8 cellular contexts compared by ENCODE assay signal in genomic region chr20:34516874-34517542, GRCh38. TPM values are rescaled to one million over a fixed set of nuclear protein-coding genes. Genes with fewer than 3 reads are reported as not detected.
DNase-seq lines count a peak whose midpoint lies in the region; ATAC-seq, FAIRE-seq and TF ChIP-seq lines count a peak whose summit lies in the region.

No MANE protein-coding gene starts in this region.

- BruUV-seq in PC-3 (replicated peaks; lab: Mats Ljungman, UMichigan): no TSS peak

- ATAC-seq in CD8-positive, alpha-beta T cell: peak; percentile 15
- peak; percentile 4; the same call in 1 of the 2 replicates for ATAC-seq in PC-3

- no peak overlapping the region for H3K56ac ChIP-seq in H9 (ENCODE audit: insufficient read length, low read depth, low read length)

- no peaks in the 10 kb centered on the region for H3K27me3 Mint-ChIP-seq in CD8-positive, alpha-beta T cell (ENCODE audit: low read depth)
- peaks cover 2% of the 10 kb centered on the region; the same call in 1 of the 2 replicates for H3K27me3 Mint-ChIP-seq in H9 (ENCODE audit: low read depth)
- H3K27me3 Mint-ChIP-seq in brain: peaks cover 16% of the 10 kb centered on the region

- H3T11ph ChIP-seq in H9 (ENCODE audit: low read length): no peak overlapping the region

- H3F3A ChIP-seq in PC-3 (ENCODE audit: low read length, unreplicated experiment): no peaks in the 10 kb centered on the region

- no peak overlapping the region for H2BK120ac ChIP-seq in H9 (ENCODE audit: low read depth, low read length, poor library complexity, severe bottlenecking)

- peaks cover 2% of the 10 kb centered on the region for H3K36me3 ChIP-seq in CD8-positive, alpha-beta T cell (ENCODE audit: insufficient read depth, low read length)
- H3K36me3 ChIP-seq in PC-3 (ENCODE audit: low read depth, low read length) (peaks cover 3% of the 10 kb centered on the region; the same call in 1 of the 2 replicates), keratinocyte (ENCODE audit: control insufficient read depth in 2 of 2, extremely low read depth in 1 of 2, insufficient read depth in 2 of 2, low read length in 2 of 2) (peaks cover 9 to 18% of the 10 kb centered on the region in 2 experiments)

- no CpG with 5 or more reads among the region's 12 CpGs for WGBS in H9 (ENCODE audit: extremely low coverage, insufficient read length, low lambda C conversion rate)

- no peak for FAIRE-seq in keratinocyte (lab: Jason Lieb, UNC)

- no peak overlapping the region for H4K91ac ChIP-seq in H9 (ENCODE audit: insufficient read length, low read depth, low read length)

- peak overlapping the region; percentile 85 for H3K27ac ChIP-seq in CD8-positive, alpha-beta T cell (ENCODE audit: low read depth, low read length)
- no peak overlapping the region for H3K27ac ChIP-seq in H9 (ENCODE audit: insufficient read length, low read depth, low read length)
- peak overlapping the region; percentile 73 for H3K27ac ChIP-seq in PC-3 (ENCODE audit: low read length)
- H3K27ac ChIP-seq in keratinocyte (ENCODE audit: control insufficient read depth, insufficient read depth, low read length): peak overlapping the region; percentile 96

- TF ChIP-seq CTCF in CD8-positive, alpha-beta T cell (IDR thresholded peaks at IDR 0.05): no peak
- TF ChIP-seq CTCF in H9 (conservative IDR thresholded peaks at IDR 0.05): no peak
- no peak for TF ChIP-seq CTCF in PC-3 (conservative IDR thresholded peaks at IDR 0.05; ENCODE audit: low read depth, low read length)
- no peak for TF ChIP-seq CTCF in brain (conservative IDR thresholded peaks at IDR 0.05)
- TF ChIP-seq CTCF in keratinocyte (optimal IDR thresholded peaks at IDR 0.05 in 1 of 3, IDR thresholded peaks at IDR 0.05 in 1 of 3, conservative IDR thresholded peaks at IDR 0.05 in 1 of 3; ENCODE audit: extremely low read depth in 1 of 3, insufficient read depth in 2 of 3, low read length in 3 of 3): no peak

- H2AFZ ChIP-seq in H9 (ENCODE audit: low read length) (no peak overlapping the region), PC-3 (ENCODE audit: low read length) (peak overlapping the region; percentile 83), keratinocyte (ENCODE audit: control insufficient read depth, low read length) (peak overlapping the region; percentile 53)

- CTCF ChIA-PET in CD8-positive, alpha-beta T cell (lab: Charles Lee): interaction anchor here (0.6 to 4.5 kb wide), 7 partner anchors 22 to 733 kb away, joined by 3 to 29 read pairs (median 4); no protein-coding TSS in a partner anchor
- CTCF ChIA-PET in PC-3 (lab: Charles Lee): interaction anchor here (2.4 kb wide), 1 partner anchor 204 kb away, joined by 12 read pairs; no protein-coding TSS in a partner anchor

- peaks cover 64% of the 10 kb centered on the region for H3K4me1 Mint-ChIP-seq in CD8-positive, alpha-beta T cell (ENCODE audit: low read depth)
- H3K4me1 Mint-ChIP-seq in H9 (peaks cover 16 to 22% of the 10 kb centered on the region in 2 experiments), brain (peaks cover 49% of the 10 kb centered on the region)

- H3K79me2 ChIP-seq in H9 (ENCODE audit: insufficient read depth, low read length) (peaks cover 5% of the 10 kb centered on the region; the same call in 1 of the 2 replicates), PC-3 (ENCODE audit: low read length) (peaks cover 54% of the 10 kb centered on the region), keratinocyte (ENCODE audit: control insufficient read depth, insufficient read depth, low read length) (peaks cover 52% of the 10 kb centered on the region)

- no peak overlapping the region for H2BK20ac ChIP-seq in H9 (ENCODE audit: low read depth, low read length, poor library complexity, severe bottlenecking)

- no peak overlapping the region for H3K23ac ChIP-seq in H9 (ENCODE audit: insufficient read length, low read depth, low read length)

- dilution Hi-C loops in keratinocyte (cut with MboI; ENCODE audit: extremely low pct_ligation_motif_present, low sequenced_read_pairs): no loop called here

- H3K36me3 Mint-ChIP-seq in CD8-positive, alpha-beta T cell: peaks cover 27% of the 10 kb centered on the region
- H3K36me3 Mint-ChIP-seq in H9 (ENCODE audit: insufficient read depth in 1 of 3, low read depth in 3 of 3) (peaks cover 0 to 31% (median 7%) of the 10 kb centered on the region in 3 experiments; a peak in 3 of 7 replicates), brain (peaks cover 29% of the 10 kb centered on the region)

- no peak overlapping the region for H2AK5ac ChIP-seq in H9 (ENCODE audit: insufficient read length, low read length)

- H3K4me1 ChIP-seq in CD8-positive, alpha-beta T cell (ENCODE audit: insufficient read depth, low read length): peaks cover 24% of the 10 kb centered on the region
- no peaks in the 10 kb centered on the region for H3K4me1 ChIP-seq in H9 (ENCODE audit: insufficient read depth, low read length)
- peaks cover 16% of the 10 kb centered on the region for H3K4me1 ChIP-seq in PC-3 (ENCODE audit: insufficient read depth, low read length)
- peaks cover 25% of the 10 kb centered on the region for H3K4me1 ChIP-seq in keratinocyte (ENCODE audit: control insufficient read depth, extremely low read depth, insufficient read depth, low read length)

- no peaks in the 10 kb centered on the region for H3K27me3 ChIP-seq in CD8-positive, alpha-beta T cell (ENCODE audit: insufficient read depth, low read length)
- H3K27me3 ChIP-seq in H9 (ENCODE audit: insufficient read depth, low read length): no peaks in the 10 kb centered on the region
- no peaks in the 10 kb centered on the region for H3K27me3 ChIP-seq in PC-3 (ENCODE audit: low read length)
- no peaks in the 10 kb centered on the region for H3K27me3 ChIP-seq in keratinocyte (ENCODE audit: control insufficient read depth, extremely low read depth, insufficient read depth, low read length)

- H4K8ac ChIP-seq in H9 (replicated peaks; ENCODE audit: insufficient read length, low read depth, low read length): no peak overlapping the region

- H4K5ac ChIP-seq in H9 (ENCODE audit: insufficient read length, low read depth, low read length): no peak overlapping the region

- H3K4ac ChIP-seq in H9 (ENCODE audit: low read depth, low read length): no peak overlapping the region

- no peaks in the 10 kb centered on the region for H3K9me2 ChIP-seq in PC-3 (replicated peaks; ENCODE audit: low read length)

- POLR2A ChIA-PET in CD8-positive, alpha-beta T cell (lab: Charles Lee): interaction anchor here (0.9 to 3.1 kb wide), 9 partner anchors 9 to 524 kb away, joined by 3 to 12 read pairs (median 5); partner anchors contain the start of genes AHCY and ITCH
- POLR2A ChIA-PET in PC-3 (lab: Charles Lee; ENCODE audit: unreplicated experiment): interaction anchor here (2.5 kb wide), 1 partner anchor 8 kb away, joined by 26 read pairs; no protein-coding TSS in a partner anchor

- H3K4me3 Mint-ChIP-seq in CD8-positive, alpha-beta T cell: peak overlapping the region; percentile 100
- peak overlapping the region; percentile 93 to 97 for H3K4me3 Mint-ChIP-seq in H9
- peak overlapping the region; percentile 92 to 99 (median 99) for H3K4me3 Mint-ChIP-seq in brain

- no peaks in the 10 kb centered on the region for H3K9me3 Mint-ChIP-seq in CD8-positive, alpha-beta T cell
- H3K9me3 Mint-ChIP-seq in H9 (no peaks in the 10 kb centered on the region; a peak in 1 of 5 replicates), brain (peaks cover 0 to 5% (median 0%) of the 10 kb centered on the region in 5 experiments)

- no peak overlapping the region for H2BK5ac ChIP-seq in H9 (ENCODE audit: insufficient read length, low read length)

- no peaks in the 10 kb centered on the region for H3K79me1 ChIP-seq in H9 (ENCODE audit: insufficient read depth, low read depth, low read length, poor library complexity, severe bottlenecking)

- H3K4me3 ChIP-seq in CD8-positive, alpha-beta T cell (ENCODE audit: low read depth, low read length): peak overlapping the region; percentile 100
- H3K4me3 ChIP-seq in PC-3 (ENCODE audit: low read length) (peak overlapping the region; percentile 84), keratinocyte (ENCODE audit: control insufficient read depth in 2 of 3, extremely low read depth in 1 of 3, insufficient read depth in 2 of 3, low read depth in 1 of 3, low read length in 3 of 3) (peak overlapping the region; percentile 83 to 98 (median 97))

- no peaks in the 10 kb centered on the region for H3K9me3 ChIP-seq in CD8-positive, alpha-beta T cell (ENCODE audit: low read length)
- H3K9me3 ChIP-seq in H9 (ENCODE audit: control insufficient read depth, low read depth, low read length): no peaks in the 10 kb centered on the region
- no peaks in the 10 kb centered on the region for H3K9me3 ChIP-seq in PC-3 (ENCODE audit: low read length)
- H3K9me3 ChIP-seq in keratinocyte (ENCODE audit: control insufficient read depth, low read depth, low read length): no peaks in the 10 kb centered on the region

- H3K23me2 ChIP-seq in H9 (ENCODE audit: insufficient read length, low read depth, low read length, poor library complexity, severe bottlenecking): peaks cover 7% of the 10 kb centered on the region

- no peak overlapping the region for H2BK12ac ChIP-seq in H9 (ENCODE audit: insufficient read length, low read depth, low read length)

- no peak overlapping the region for H2BK15ac ChIP-seq in H9 (ENCODE audit: low read depth, low read length)

- peak in 5 of 7 experiments; percentile 18 to 39 (median 34) for DNase-seq in CD8-positive, alpha-beta T cell
- DNase-seq in H9 (no peak), PC-3 (peak; percentile 4), keratinocyte (ENCODE audit: low read depth, low spot score) (no peak), Ammon's horn (ENCODE audit: low spot score) (no peak), epidermal melanocyte (ENCODE audit: insufficient read length, low spot score) (no peak)
- DNase-seq in stimulated activated CD4-positive, alpha-beta T cell treated with anti-CD3 and anti-CD28 coated beads, Interleukin-4, amount 100 ng/mL, for 24 hours: peak; percentile 44

- H3K9ac ChIP-seq in H9 (ENCODE audit: extremely low read depth, insufficient read length, low read length): peak overlapping the region; percentile 53
- H3K9ac ChIP-seq in PC-3 (ENCODE audit: low read length): peak overlapping the region; percentile 91
- peak overlapping the region; percentile 96 for H3K9ac ChIP-seq in keratinocyte (ENCODE audit: control insufficient read depth, extremely low read depth, insufficient read depth, low read length)

- no peak overlapping the region for H3K14ac ChIP-seq in H9 (ENCODE audit: insufficient read depth, low read length)

- H3K4me2 ChIP-seq in H9 (ENCODE audit: insufficient read depth, insufficient read length, low read length) (peak overlapping the region; percentile 84), PC-3 (ENCODE audit: low read length) (peak overlapping the region; percentile 94), keratinocyte (ENCODE audit: control insufficient read depth, extremely low read depth, insufficient read depth, low read depth, low read length) (peak overlapping the region; percentile 69)

- intact Hi-C loops in CD8-positive, alpha-beta T cell (cut with DNase I, micrococcal nuclease): loop anchor here (1.0 to 10.0 kb wide), 11 partner anchors 40 to 1435 kb away; partner anchors contain the start of genes AHCY (in 2 of the 2), PIGU (in 2 of the 2), ACSS2 (in 1 of the 2) and EIF2S2 (in 1 of the 2)
- intact Hi-C loops in PC-3 (cut with micrococcal nuclease): loop anchor here (1.0 to 2.0 kb wide), 2 partner anchors 9 to 214 kb away; partner anchors contain the start of gene AHCY

- no peaks in the 10 kb centered on the region for H4K20me1 ChIP-seq in H9 (ENCODE audit: control insufficient read depth, insufficient read depth, insufficient read length)
- H4K20me1 ChIP-seq in PC-3 (ENCODE audit: low read length): 0 out of 2 replicates have a peak, but pooled peaks cover 6% of the 10 kb centered on the region
- H4K20me1 ChIP-seq in keratinocyte (ENCODE audit: control insufficient read depth, extremely low read depth, insufficient read depth, low read length): peaks cover 6% of the 10 kb centered on the region

- H3K9me1 ChIP-seq in keratinocyte (ENCODE audit: control insufficient read depth, extremely low read depth, insufficient read depth, low read length): no peaks in the 10 kb centered on the region

- no peak overlapping the region for H3K18ac ChIP-seq in H9 (ENCODE audit: insufficient read length, low read depth, low read length)

- H3K27ac Mint-ChIP-seq in CD8-positive, alpha-beta T cell: peak overlapping the region; percentile 98
- H3K27ac Mint-ChIP-seq in H9: peak overlapping the region; percentile 81 to 99 (median 98); a peak in 4 of 7 replicates
- H3K27ac Mint-ChIP-seq in brain: peak overlapping the region; percentile 99 to 100 (median 100)

RNA-seq across cellular contexts. Expression of gene DYNLRB1, which starts 0.8 kb away (rescaled TPM):
- 10 to 100 TPM; 34.9 to 38.0 TPM for total RNA-seq in CD8-positive, alpha-beta T cell
- total RNA-seq in H9 (2021) (200 and 209 TPM in 2 replicates), PC-3 (2014; rRNA removed) (153 and 177 TPM in 2 replicates)
- polyA plus RNA-seq in brain (ENCODE audit: insufficient read depth, low read depth, low replicate concordance) (1,097 TPM), keratinocyte (126 to 227 TPM (median 156 TPM) in 3 replicates)
- 50.1 TPM for polyA plus RNA-seq in keratinocyte (2011; ENCODE audit: low read depth)
- 204 and 229 TPM in 2 replicates for polyA plus RNA-seq in keratinocyte (2011; cell fraction: cytosol; rRNA removed)
- 83.6 and 89.5 TPM in 2 replicates for polyA plus RNA-seq in keratinocyte (2011; cell fraction: nucleus; rRNA removed)
- polyA plus RNA-seq in keratinocyte (2012; ENCODE audit: low replicate concordance): 242 and 320 TPM in 2 replicates
- 133 to 171 TPM (median 164 TPM) in 3 replicates for polyA minus RNA-seq in keratinocyte
- polyA minus RNA-seq in keratinocyte (2011; cell fraction: cytosol; rRNA and poly(A)+ RNA removed): 79.2 TPM
- 24.8 and 40.3 TPM in 2 replicates for polyA minus RNA-seq in keratinocyte (2011; cell fraction: nucleus; rRNA and poly(A)+ RNA removed)

RNA-seq across cellular contexts. Expression of gene MAP1LC3A, which starts 41.5 kb away (rescaled TPM):
- total RNA-seq in CD8-positive, alpha-beta T cell: 10 to 100 TPM; 19.4 to 22.4 TPM
- total RNA-seq in H9 (2021) (24.3 and 25.9 TPM in 2 replicates), PC-3 (2014; rRNA removed) (0.22 and 2.7 TPM in 2 replicates)
- polyA plus RNA-seq in brain (ENCODE audit: insufficient read depth, low read depth, low replicate concordance) (298 TPM), keratinocyte (1.7 to 2.9 TPM (median 2.2 TPM) in 3 replicates)
- polyA plus RNA-seq in keratinocyte (2011; ENCODE audit: low read depth): 8.8 TPM
- polyA plus RNA-seq in keratinocyte (2011; cell fraction: cytosol; rRNA removed): 1.6 and 2.0 TPM in 2 replicates
- 1.3 and 2.3 TPM in 2 replicates for polyA plus RNA-seq in keratinocyte (2011; cell fraction: nucleus; rRNA removed)
- polyA plus RNA-seq in keratinocyte (2012; ENCODE audit: low replicate concordance): 2.9 and 12.5 TPM in 2 replicates
- 1.6 to 1.7 TPM in 2 of 3 replicates, not detected in the other for polyA minus RNA-seq in keratinocyte
- polyA minus RNA-seq in keratinocyte (2011; cell fraction: cytosol; rRNA and poly(A)+ RNA removed): 4.8 TPM
- 1.5 and 1.7 TPM in 2 replicates for polyA minus RNA-seq in keratinocyte (2011; cell fraction: nucleus; rRNA and poly(A)+ RNA removed)

Comparison
In these comparisons a context has a peak if more than half of its experiments do, and no peak if none do; other contexts are left out.
1. DNase-seq: peak in CD8-positive, alpha-beta T cell (5 of 7), PC-3 (single experiment) and stimulated activated CD4-positive, alpha-beta T cell treated with anti-CD3 and anti-CD28 coated beads, Interleukin-4, amount 100 ng/mL, for 24 hours (single experiment); none in H9 (single experiment), keratinocyte (single experiment), Ammon's horn (single experiment) and epidermal melanocyte (single experiment).
2. Peak in every context shown above with its lines, with median percentiles within 50 percentile points of each other: H3K4me3 ChIP-seq, H3K27ac Mint-ChIP-seq, H3K4me3 Mint-ChIP-seq, H3K4me2 ChIP-seq and H3K9ac ChIP-seq.